1 cellular context compared by ENCODE assay signal in the genomic region with DNA sequence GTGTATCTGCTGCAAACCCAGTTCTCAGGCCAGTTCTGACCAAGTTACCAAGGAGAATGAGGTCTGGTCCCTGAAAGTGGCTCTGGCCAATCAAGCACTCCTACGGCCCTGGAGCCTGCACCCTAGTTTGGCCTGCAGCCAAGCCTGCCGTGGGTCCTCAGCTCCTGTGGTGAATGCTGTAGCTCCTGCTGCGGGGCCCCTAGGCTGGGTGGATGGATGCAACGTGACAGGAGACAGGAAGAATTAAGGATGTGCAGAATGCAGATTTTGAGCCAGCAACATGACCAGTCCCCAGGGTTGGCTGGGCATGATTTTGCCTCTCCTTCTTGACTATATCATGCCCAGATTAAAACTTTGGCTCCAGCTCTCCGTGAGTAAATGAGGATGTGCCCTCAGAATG.
TF ChIP-seq lines count a peak whose summit lies in the region.

No MANE protein-coding gene starts in this region.

TF ChIP-seq in WTC11, 78 proteins besides CTCF, POLR2A, EP300 and RAD21 (continued from another document):
- TF ChIP-seq, protein P1, sequence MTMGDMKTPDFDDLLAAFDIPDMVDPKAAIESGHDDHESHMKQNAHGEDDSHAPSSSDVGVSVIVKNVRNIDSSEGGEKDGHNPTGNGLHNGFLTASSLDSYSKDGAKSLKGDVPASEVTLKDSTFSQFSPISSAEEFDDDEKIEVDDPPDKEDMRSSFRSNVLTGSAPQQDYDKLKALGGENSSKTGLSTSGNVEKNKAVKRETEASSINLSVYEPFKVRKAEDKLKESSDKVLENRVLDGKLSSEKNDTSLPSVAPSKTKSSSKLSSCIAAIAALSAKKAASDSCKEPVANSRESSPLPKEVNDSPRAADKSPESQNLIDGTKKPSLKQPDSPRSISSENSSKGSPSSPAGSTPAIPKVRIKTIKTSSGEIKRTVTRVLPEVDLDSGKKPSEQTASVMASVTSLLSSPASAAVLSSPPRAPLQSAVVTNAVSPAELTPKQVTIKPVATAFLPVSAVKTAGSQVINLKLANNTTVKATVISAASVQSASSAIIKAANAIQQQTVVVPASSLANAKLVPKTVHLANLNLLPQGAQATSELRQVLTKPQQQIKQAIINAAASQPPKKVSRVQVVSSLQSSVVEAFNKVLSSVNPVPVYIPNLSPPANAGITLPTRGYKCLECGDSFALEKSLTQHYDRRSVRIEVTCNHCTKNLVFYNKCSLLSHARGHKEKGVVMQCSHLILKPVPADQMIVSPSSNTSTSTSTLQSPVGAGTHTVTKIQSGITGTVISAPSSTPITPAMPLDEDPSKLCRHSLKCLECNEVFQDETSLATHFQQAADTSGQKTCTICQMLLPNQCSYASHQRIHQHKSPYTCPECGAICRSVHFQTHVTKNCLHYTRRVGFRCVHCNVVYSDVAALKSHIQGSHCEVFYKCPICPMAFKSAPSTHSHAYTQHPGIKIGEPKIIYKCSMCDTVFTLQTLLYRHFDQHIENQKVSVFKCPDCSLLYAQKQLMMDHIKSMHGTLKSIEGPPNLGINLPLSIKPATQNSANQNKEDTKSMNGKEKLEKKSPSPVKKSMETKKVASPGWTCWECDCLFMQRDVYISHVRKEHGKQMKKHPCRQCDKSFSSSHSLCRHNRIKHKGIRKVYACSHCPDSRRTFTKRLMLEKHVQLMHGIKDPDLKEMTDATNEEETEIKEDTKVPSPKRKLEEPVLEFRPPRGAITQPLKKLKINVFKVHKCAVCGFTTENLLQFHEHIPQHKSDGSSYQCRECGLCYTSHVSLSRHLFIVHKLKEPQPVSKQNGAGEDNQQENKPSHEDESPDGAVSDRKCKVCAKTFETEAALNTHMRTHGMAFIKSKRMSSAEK (CRISPR knock-in tag; IDR thresholded peaks at IDR 0.05; ENCODE audit: borderline replicate concordance), result no peak
